ENCODE assay signal across 16 cellular contexts in the genomic region with DNA sequence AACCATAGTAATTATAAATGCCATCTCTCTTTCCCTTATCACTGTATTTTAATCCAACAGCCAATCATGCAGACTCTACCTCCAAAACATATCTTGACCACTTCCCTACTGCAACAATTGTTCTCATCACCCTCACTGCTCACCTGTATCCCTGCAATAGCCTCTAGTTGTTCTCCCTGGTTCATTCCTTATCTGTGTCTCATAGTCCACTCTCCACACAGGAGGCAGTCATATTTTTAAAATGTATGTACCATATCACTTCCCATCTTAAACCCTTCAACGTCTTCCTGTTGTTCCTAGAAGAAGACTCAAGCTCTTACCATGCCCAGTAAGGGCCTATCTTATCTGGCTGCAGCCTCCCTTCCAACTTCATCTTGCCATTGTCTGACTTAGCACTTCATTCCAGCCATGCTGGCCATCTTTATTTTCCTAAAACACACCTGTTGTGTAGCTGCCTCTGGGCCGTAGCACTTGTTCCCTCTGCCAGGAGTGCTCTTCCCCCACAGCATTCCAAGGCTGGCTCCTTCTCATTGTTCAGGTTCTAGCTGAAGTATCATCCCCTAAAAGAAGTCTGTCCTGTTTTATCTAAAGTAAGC. TPM values are rescaled to one million over a fixed set of nuclear protein-coding genes. Genes with fewer than 3 reads are reported as not detected.
A peak's percentile ranks its signal among the peaks of the same experiment; 100 is the strongest.
DNase-seq lines count a peak whose midpoint lies in the region; ATAC-seq and TF ChIP-seq lines count a peak whose summit lies in the region.
"Had no signal": no experiment of that assay in that cellular context is flagged by ENCODE, and none has a peak within 500 bp of the region (broad histone marks: within the 10 kb centered on the region; RNA-seq: fewer than 3 reads in every experiment).

No MANE protein-coding gene starts in this region.

- H3F3A ChIP-seq in Loucy (ENCODE audit: low read depth) = no peaks in the 10 kb centered on the region

- H3K18ac ChIP-seq in neuronal stem cell (ENCODE audit: low read length) = no peak overlapping the region

- no peak for TF ChIP-seq CTCF in Loucy (conservative IDR thresholded peaks at IDR 0.05; ENCODE audit: low read length)
- TF ChIP-seq CTCF in brain microvascular endothelial cell (IDR thresholded peaks at IDR 0.05; ENCODE audit: low read depth, low read length, missing control alignments) = no peak
- no peak for TF ChIP-seq CTCF in osteoblast (IDR thresholded peaks at IDR 0.05; ENCODE audit: extremely low read depth, low read depth, low read length)

- no peak overlapping the region for H4K8ac ChIP-seq in neuronal stem cell (ENCODE audit: low read depth, low read length)

- no peaks in the 10 kb centered on the region for H3K79me1 ChIP-seq in neuronal stem cell (ENCODE audit: low read depth, low read length)

- H3K4me3 ChIP-seq in Loucy (ENCODE audit: low read length, poor library complexity, severe bottlenecking) = no peak overlapping the region
- no peak overlapping the region for H3K4me3 ChIP-seq in brain microvascular endothelial cell (ENCODE audit: low read depth, low read length)
- H3K4me3 ChIP-seq in osteoblast (ENCODE audit: insufficient read depth, low read length) = no peak overlapping the region
- no peak overlapping the region for H3K4me3 ChIP-seq in neuronal stem cell (ENCODE audit: low read length in 2 of 2)
- H3K4me3 ChIP-seq: GM12878, lung had no signal

- in situ Hi-C loops in ACHN (cut with HindIII; ENCODE audit: low pct_ligation_motif_present, low pct_unique_long_range_greater_than_20kb, low sequenced_read_pairs) = no loop called here
- in situ Hi-C loops in brain microvascular endothelial cell (cut with HindIII; ENCODE audit: low pct_ligation_motif_present, low sequenced_read_pairs) = no loop called here

- no peak overlapping the region for H2BK120ac ChIP-seq in neuronal stem cell (ENCODE audit: low read depth, low read length)

- H3K79me2 ChIP-seq in Loucy (ENCODE audit: insufficient read depth, low read length) (no peaks in the 10 kb centered on the region), osteoblast (ENCODE audit: insufficient read depth, low read length) (no peaks in the 10 kb centered on the region)

- H3K4me1 ChIP-seq in Loucy (ENCODE audit: insufficient read depth, low read length, poor library complexity, severe bottlenecking) (peaks cover 13% of the 10 kb centered on the region), osteoblast (ENCODE audit: insufficient read depth, low read length) (peaks cover 45% of the 10 kb centered on the region), neuronal stem cell (ENCODE audit: control insufficient read depth in 2 of 2, insufficient read depth in 1 of 2, low read depth in 1 of 2, low read length in 2 of 2) (peaks cover 0 to 3% of the 10 kb centered on the region in 2 donors)

- no CpG with 5 or more reads among the region's 2 CpGs for WGBS in neuronal stem cell (ENCODE audit: extremely low coverage in 2 of 2, insufficient read length in 2 of 2, insufficient replicate concordance in 1 of 2), 2 donors

- no peak overlapping the region for H3K14ac ChIP-seq in neuronal stem cell (ENCODE audit: low read length)

- H3K9me2 ChIP-seq in Loucy (replicated peaks; ENCODE audit: low read depth, low read length) = no peaks in the 10 kb centered on the region

- H4K91ac ChIP-seq in neuronal stem cell (ENCODE audit: low read depth, low read length, poor library complexity) = no peak overlapping the region

- no peak overlapping the region for H2AK5ac ChIP-seq in neuronal stem cell (ENCODE audit: low read depth, low read length)

- H3K4me2 ChIP-seq in Loucy (ENCODE audit: low read depth, low read length, poor library complexity, severe bottlenecking) (no peak overlapping the region), osteoblast (ENCODE audit: insufficient read depth, low read length) (peak overlapping the region; percentile 76), neuronal stem cell (ENCODE audit: insufficient read depth, low read length, poor library complexity, severe bottlenecking) (no peak overlapping the region)

- H3K4ac ChIP-seq in neuronal stem cell (ENCODE audit: low read length) = no peak overlapping the region

- ATAC-seq in HG03354 (IDR thresholded peaks at IDR 0.05; ENCODE audit: poor library complexity, severe bottlenecking, unreplicated experiment) = no peak
- ATAC-seq: effector memory CD8-positive, alpha-beta T cell; GM12878 had no signal

- no peaks in the 10 kb centered on the region for H3K9me3 ChIP-seq in Loucy (ENCODE audit: insufficient read depth, low read depth, low read length)
- no peaks in the 10 kb centered on the region for H3K9me3 ChIP-seq in osteoblast (ENCODE audit: low read depth, low read length)
- H3K9me3 ChIP-seq in neuronal stem cell (replicated peaks in 1 of 2; ENCODE audit: control insufficient read depth in 2 of 2, insufficient read depth in 1 of 2, low read depth in 1 of 2, low read length in 2 of 2) = no peaks in the 10 kb centered on the region

- peak overlapping the region; percentile 10; the same call in 1 of the 2 replicates for H2AFZ ChIP-seq in Loucy (ENCODE audit: low read length)
- H2AFZ ChIP-seq in osteoblast (ENCODE audit: low read length) = no peak overlapping the region
- H2AFZ ChIP-seq in neuronal stem cell (ENCODE audit: low read length) = no peak overlapping the region

- no peak overlapping the region for H3K9ac ChIP-seq in Loucy (ENCODE audit: low read depth, low read length, poor library complexity, severe bottlenecking)
- H3K9ac ChIP-seq in neuronal stem cell (ENCODE audit: low read depth, low read length, poor library complexity) = no peak overlapping the region

- H2BK12ac ChIP-seq in neuronal stem cell (ENCODE audit: low read length) = no peak overlapping the region

- no peak overlapping the region for H2BK15ac ChIP-seq in neuronal stem cell (ENCODE audit: low read length)

- H3K36me3 ChIP-seq in Loucy (ENCODE audit: insufficient read depth, low read length) (no peaks in the 10 kb centered on the region), brain microvascular endothelial cell (replicated peaks) (no peaks in the 10 kb centered on the region), osteoblast (ENCODE audit: insufficient read depth, low read length) (no peaks in the 10 kb centered on the region), neuronal stem cell (replicated peaks in 1 of 2; ENCODE audit: control insufficient read depth in 2 of 2, insufficient read depth in 2 of 2, low read length in 2 of 2) (no peaks in the 10 kb centered on the region)

- DNase-seq in ACHN (peak; percentile 12), brain microvascular endothelial cell (no peak), osteoblast (ENCODE audit: insufficient read length, low spot score, missing footprints) (no peak), neuronal stem cell (ENCODE audit: low spot score) (no peak), GF-D8 (lab: John Stamatoyannopoulos, UW) (no peak)
- DNase-seq in central memory CD4-positive, alpha-beta T cell = no peak
- DNase-seq: activated CD4-positive, alpha-beta T cell treated with anti-CD3 and anti-CD28 coated beads, Interleukin-2, amount 10 ng/mL, durations not matched to agents 7 days and 5 days; activated naive CD4-positive, alpha-beta T cell treated with anti-CD3 and anti-CD28 coated beads, Interleukin-2, amount 50 U/mL, for 16 hours; effector memory CD8-positive, alpha-beta T cell; NCI-H510A; nephron progenitor cell; stimulated activated CD4-positive, alpha-beta T cell treated with anti-CD3 and anti-CD28 coated beads, Interleukin-2, amount 100 ng/mL, for 24 hours had no signal

- H3K27ac ChIP-seq in brain microvascular endothelial cell (peak overlapping the region; percentile 16), osteoblast (ENCODE audit: low read depth, low read length) (peak overlapping the region; percentile 62), neuronal stem cell (replicated peaks; ENCODE audit: low read length) (no peak overlapping the region)

- H4K20me1 ChIP-seq in Loucy (ENCODE audit: insufficient read depth, low read length, poor library complexity, severe bottlenecking) = no peaks in the 10 kb centered on the region
- H4K20me1 ChIP-seq in osteoblast (ENCODE audit: insufficient read depth, low read length) = no peaks in the 10 kb centered on the region

- no peaks in the 10 kb centered on the region for H3K27me3 ChIP-seq in Loucy (ENCODE audit: insufficient read depth, low read length, poor library complexity, severe bottlenecking)
- no peaks in the 10 kb centered on the region for H3K27me3 ChIP-seq in brain microvascular endothelial cell (replicated peaks)
- H3K27me3 ChIP-seq in osteoblast (ENCODE audit: insufficient read depth, low read length) = no peaks in the 10 kb centered on the region
- no peaks in the 10 kb centered on the region for H3K27me3 ChIP-seq in neuronal stem cell (ENCODE audit: control insufficient read depth in 3 of 3, insufficient read depth in 3 of 3, low read depth in 1 of 3, low read length in 3 of 3)

- no peak overlapping the region for H3K23ac ChIP-seq in neuronal stem cell (ENCODE audit: low read depth, low read length, poor library complexity)

- no peak overlapping the region for H2BK5ac ChIP-seq in neuronal stem cell (ENCODE audit: low read length)

RNA-seq across cellular contexts. Expression of gene BHLHE41, which starts 27.8 kb away (rescaled TPM):
- 4.3 and 4.7 TPM in 2 replicates for total RNA-seq in osteoblast
- polyA plus RNA-seq in neuronal stem cell (2013, experiment 1 of 2) = not detected
- 0.04 TPM for polyA plus RNA-seq in neuronal stem cell (2013, experiment 2 of 2)
- total RNA-seq: activated CD4-positive, alpha-beta T cell treated with anti-CD3 and anti-CD28 coated beads, Interleukin-2, amount 10 ng/mL, durations not matched to agents 7 days and 5 days had no signal

RNA-seq across cellular contexts. Expression of gene SSPN, which starts 42.8 kb away (rescaled TPM):
- 9.8 and 18.9 TPM in 2 replicates for total RNA-seq in osteoblast
- polyA plus RNA-seq in neuronal stem cell (2013, experiment 1 of 2) = 0.71 TPM
- polyA plus RNA-seq in neuronal stem cell (2013, experiment 2 of 2) = 1.1 TPM
- total RNA-seq: activated CD4-positive, alpha-beta T cell treated with anti-CD3 and anti-CD28 coated beads, Interleukin-2, amount 10 ng/mL, durations not matched to agents 7 days and 5 days had no signal
